ENCODE assay signal across 8 cellular contexts in genomic region chr4:71732706-71733105, GRCh38. TPM values are rescaled to one million over a fixed set of nuclear protein-coding genes. Genes with fewer than 3 reads are reported as not detected.
DNase-seq lines count a peak whose midpoint lies in the region; ATAC-seq, FAIRE-seq and TF ChIP-seq lines count a peak whose summit lies in the region.

No MANE protein-coding gene starts in this region.

- no peak overlapping the region for H4K8ac ChIP-seq in H9 (replicated peaks; ENCODE audit: insufficient read length, low read depth, low read length)

- no CpG with 5 or more reads among the region's 2 CpGs for WGBS in H9 (ENCODE audit: extremely low coverage, insufficient read length, low lambda C conversion rate)

- H3K4me3 ChIP-seq in AG04450 (ENCODE audit: low read depth, low read length) (no peak overlapping the region), SK-N-MC (0 out of 2 replicates have a peak overlapping the region, but pooled peaks have one; percentile 14)

- ATAC-seq in GM19035 (IDR thresholded peaks at IDR 0.05; ENCODE audit: unreplicated experiment) = no peak
- ATAC-seq in GM19351 (IDR thresholded peaks at IDR 0.05; ENCODE audit: unreplicated experiment) = no peak

- H3K4me3 Mint-ChIP-seq in H9 = no peak overlapping the region

- peaks cover 32 to 47% (median 35%) of the 10 kb centered on the region in 3 experiments for H3K36me3 Mint-ChIP-seq in H9 (ENCODE audit: insufficient read depth in 1 of 3, low read depth in 3 of 3)

- no peak overlapping the region for H4K91ac ChIP-seq in H9 (ENCODE audit: insufficient read length, low read depth, low read length)

- no peak overlapping the region for H3K14ac ChIP-seq in H9 (ENCODE audit: insufficient read depth, low read length)

- no peak overlapping the region for H3K56ac ChIP-seq in H9 (ENCODE audit: insufficient read length, low read depth, low read length)

- no peaks in the 10 kb centered on the region; a peak in 1 of 4 replicates for H3K4me1 Mint-ChIP-seq in H9

- CTCF ChIA-PET in AG04450 (lab: Charles Lee) = interaction anchor here (1.0 to 3.1 kb wide), 3 partner anchors 553 to 571 kb away, joined by 3 to 13 read pairs (median 4); no protein-coding TSS in a partner anchor

- no peak overlapping the region for H2AK5ac ChIP-seq in H9 (ENCODE audit: insufficient read length, low read length)

- no peak overlapping the region for H3K27ac Mint-ChIP-seq in H9

- H3K27me3 Mint-ChIP-seq in H9 (ENCODE audit: low read depth) = no peaks in the 10 kb centered on the region

- H2BK12ac ChIP-seq in H9 (ENCODE audit: insufficient read length, low read depth, low read length) = no peak overlapping the region

- H2BK120ac ChIP-seq in H9 (ENCODE audit: low read depth, low read length, poor library complexity, severe bottlenecking) = no peak overlapping the region

- no peak for TF ChIP-seq POLR2A in H54 (IDR thresholded peaks at IDR 0.05; ENCODE audit: low read depth, low read length)

- H3K79me1 ChIP-seq in H9 (ENCODE audit: insufficient read depth, low read depth, low read length, poor library complexity, severe bottlenecking) = no peaks in the 10 kb centered on the region

- no peak overlapping the region for H3K27ac ChIP-seq in AG04450 (ENCODE audit: low read depth, low read length)
- no peak overlapping the region for H3K27ac ChIP-seq in H9 (ENCODE audit: insufficient read length, low read depth, low read length)
- peak overlapping the region; percentile 94 for H3K27ac ChIP-seq in SK-N-MC

- FAIRE-seq in H54 (lab: Jason Lieb, UNC) = no peak

- no peak overlapping the region for H4K5ac ChIP-seq in H9 (ENCODE audit: insufficient read length, low read depth, low read length)

- H3K23me2 ChIP-seq in H9 (ENCODE audit: insufficient read length, low read depth, low read length, poor library complexity, severe bottlenecking) = no peaks in the 10 kb centered on the region

- H3K27me3 ChIP-seq in AG04450 (ENCODE audit: control insufficient read depth, insufficient read depth, low read length) (peaks cover 9% of the 10 kb centered on the region), H9 (ENCODE audit: insufficient read depth, low read length) (no peaks in the 10 kb centered on the region)

- no peak overlapping the region for H2BK20ac ChIP-seq in H9 (ENCODE audit: low read depth, low read length, poor library complexity, severe bottlenecking)

- H3K23ac ChIP-seq in H9 (ENCODE audit: insufficient read length, low read depth, low read length) = no peak overlapping the region

- H4K20me1 ChIP-seq in H9 (ENCODE audit: control insufficient read depth, insufficient read depth, insufficient read length) = no peaks in the 10 kb centered on the region

- H2BK15ac ChIP-seq in H9 (ENCODE audit: low read depth, low read length) = no peak overlapping the region

- POLR2A ChIA-PET in AG04450 (lab: Yijun Ruan, JAX) = no interaction called here

- H3K4ac ChIP-seq in H9 (ENCODE audit: low read depth, low read length) = no peak overlapping the region

- H3K9me3 ChIP-seq in AG04450 (ENCODE audit: control insufficient read depth, insufficient read depth, low read length) (no peaks in the 10 kb centered on the region), H9 (ENCODE audit: control insufficient read depth, low read depth, low read length) (peaks cover 6% of the 10 kb centered on the region), SK-N-MC (ENCODE audit: low read depth, low read length) (peaks cover 12% of the 10 kb centered on the region; the same call in 1 of the 2 replicates)

- H3K18ac ChIP-seq in H9 (ENCODE audit: insufficient read length, low read depth, low read length) = no peak overlapping the region

- H3K9ac ChIP-seq in H9 (ENCODE audit: extremely low read depth, insufficient read length, low read length) (no peak overlapping the region), SK-N-MC (ENCODE audit: insufficient read length) (peak overlapping the region; percentile 55)

- no peak overlapping the region for H2BK5ac ChIP-seq in H9 (ENCODE audit: insufficient read length, low read length)

- DNase-seq in AG04450 (ENCODE audit: low read depth, low spot score) = peak; percentile 18
- DNase-seq in H9 = no peak
- peak; percentile 70 for DNase-seq in SK-N-MC (ENCODE audit: low read depth, low spot score)
- DNase-seq in iPS-NIHi11 (ENCODE audit: low spot score) = peak; percentile 31
- no peak for DNase-seq in NCI-H2107 treated with DMSO at 0.1 percent for 48 hours (lab: John Stamatoyannopoulos, UW; ENCODE audit: unreplicated experiment)
- no peak for DNase-seq in H54 (ENCODE audit: insufficient read length, low spot score)

- peak; percentile 54 for TF ChIP-seq CTCF in AG04450 (IDR thresholded peaks at IDR 0.05; ENCODE audit: low read depth, low read length)
- TF ChIP-seq CTCF in H9 (conservative IDR thresholded peaks at IDR 0.05) = peak; percentile 76

- no peaks in the 10 kb centered on the region for H3K79me2 ChIP-seq in H9 (ENCODE audit: insufficient read depth, low read length)

- peaks cover 20 to 42% of the 10 kb centered on the region in 2 experiments for H3K9me3 Mint-ChIP-seq in H9

- H3T11ph ChIP-seq in H9 (ENCODE audit: low read length) = no peak overlapping the region

- peaks cover 12% of the 10 kb centered on the region for H3K36me3 ChIP-seq in SK-N-MC (ENCODE audit: insufficient read depth, low read length)

- no peak overlapping the region for H2AFZ ChIP-seq in H9 (ENCODE audit: low read length)

- H3K4me1 ChIP-seq in H9 (ENCODE audit: insufficient read depth, low read length) = no peaks in the 10 kb centered on the region

- H3K4me2 ChIP-seq in H9 (ENCODE audit: insufficient read depth, insufficient read length, low read length) = no peak overlapping the region

RNA-seq across cellular contexts. Expression of gene GC, which starts 51.2 kb away (rescaled TPM):
- polyA plus RNA-seq in AG04450 (2011; rRNA removed) = not detected in 2 replicates
- not detected in 2 replicates for polyA minus RNA-seq in AG04450 (2011; rRNA and poly(A)+ RNA removed)
- total RNA-seq in H9 (2021) = 0.15 TPM in 1 of 2 replicates, not detected in the other

Comparison
In these comparisons a context has a peak if more than half of its experiments do, and no peak if none do; other contexts are left out.
1. DNase-seq: peak in AG04450 (single experiment), SK-N-MC (single experiment) and iPS-NIHi11 (single experiment); none in H9 (single experiment), NCI-H2107 treated with DMSO at 0.1 percent for 48 hours (single experiment) and H54 (single experiment).